In genomic region chr1:214332950-214333798, GRCh38 we compare ENCODE assay signal across 8 cellular contexts. TPM values are rescaled to one million over a fixed set of nuclear protein-coding genes. Genes with fewer than 3 reads are reported as not detected.
DNase-seq lines count a peak whose midpoint lies in the region; ATAC-seq, FAIRE-seq and TF ChIP-seq lines count a peak whose summit lies in the region.

No MANE protein-coding gene starts in this region.

- H3K79me2 ChIP-seq in Loucy (ENCODE audit: insufficient read depth, low read length) = no peaks in the 10 kb centered on the region

- peak; percentile 30 for FAIRE-seq in GM12892 (lab: Jason Lieb, UNC)

- H3K27ac ChIP-seq in WERI-Rb-1 = 0 out of 2 replicates have a peak overlapping the region, but pooled peaks have one; percentile 22
- H3K27ac ChIP-seq in tibial nerve = no peak overlapping the region

- TF ChIP-seq POLR2A in GM12892 (IDR thresholded peaks at IDR 0.05; ENCODE audit: low read depth, low read length) = no peak
- no peak for TF ChIP-seq POLR2A in tibial nerve (IDR thresholded peaks at IDR 0.05)

- WGBS in tibial nerve, 2 donors = 56 to 63% methylated on average over 6 of the region's 6 CpGs

- H3K9me3 Mint-ChIP-seq in stimulated activated memory B cell treated with anti-CD40 and anti-IgM and Interleukin-4, amounts not matched to agents 10 μg/mL and 1 μg/mL and 100 μg/mL, for 72 hours = no peaks in the 10 kb centered on the region

- H4K20me1 ChIP-seq in Loucy (ENCODE audit: insufficient read depth, low read length, poor library complexity, severe bottlenecking) = no peaks in the 10 kb centered on the region

- TF ChIP-seq EP300 in tibial nerve (IDR thresholded peaks at IDR 0.05) = no peak

- no peak overlapping the region for H3K27ac Mint-ChIP-seq in stimulated activated memory B cell treated with anti-CD40 and anti-IgM and Interleukin-4, amounts not matched to agents 10 μg/mL and 1 μg/mL and 100 μg/mL, for 72 hours

- DNase-seq in AG09319 (ENCODE audit: extremely low read depth, low read depth) (peak; percentile 32), GM12892 (ENCODE audit: insufficient read length) (peak; percentile 24), WERI-Rb-1 (peak; percentile 62), ecto neural progenitor cell (ENCODE audit: low spot score) (peak; percentile 68), mucosa of gallbladder (ENCODE audit: low spot score) (peak; percentile 50), tibial nerve (ENCODE audit: low spot score in 2 of 2) (peak; percentile 31 to 66)

- peaks cover 32% of the 10 kb centered on the region for H3K36me3 Mint-ChIP-seq in stimulated activated memory B cell treated with anti-CD40 and anti-IgM and Interleukin-4, amounts not matched to agents 10 μg/mL and 1 μg/mL and 100 μg/mL, for 72 hours

- H3K9me3 ChIP-seq in Loucy (ENCODE audit: insufficient read depth, low read depth, low read length) = no peaks in the 10 kb centered on the region
- H3K9me3 ChIP-seq in WERI-Rb-1 (ENCODE audit: severe bottlenecking) = no peaks in the 10 kb centered on the region
- H3K9me3 ChIP-seq in tibial nerve = no peaks in the 10 kb centered on the region

- no peak overlapping the region for H3K4me3 Mint-ChIP-seq in stimulated activated memory B cell treated with anti-CD40 and anti-IgM and Interleukin-4, amounts not matched to agents 10 μg/mL and 1 μg/mL and 100 μg/mL, for 72 hours

- no peak overlapping the region for H3K4me2 ChIP-seq in Loucy (ENCODE audit: low read depth, low read length, poor library complexity, severe bottlenecking)

- H3F3A ChIP-seq in Loucy (ENCODE audit: low read depth) = no peaks in the 10 kb centered on the region

- H2AFZ ChIP-seq in Loucy (ENCODE audit: low read length) = no peak overlapping the region

- no peak overlapping the region for H3K4me3 ChIP-seq in Loucy (ENCODE audit: low read length, poor library complexity, severe bottlenecking)
- no peak overlapping the region for H3K4me3 ChIP-seq in WERI-Rb-1 (ENCODE audit: low read depth, low read length)
- H3K4me3 ChIP-seq in tibial nerve = no peak overlapping the region

- no peak for ATAC-seq in stimulated activated memory B cell treated with anti-CD40 and anti-IgM and Interleukin-4, amounts not matched to agents 10 μg/mL and 1 μg/mL and 100 μg/mL, for 72 hours

- H3K4me1 Mint-ChIP-seq in stimulated activated memory B cell treated with anti-CD40 and anti-IgM and Interleukin-4, amounts not matched to agents 10 μg/mL and 1 μg/mL and 100 μg/mL, for 72 hours = no peaks in the 10 kb centered on the region

- H3K4me1 ChIP-seq in Loucy (ENCODE audit: insufficient read depth, low read length, poor library complexity, severe bottlenecking) (peaks cover 5% of the 10 kb centered on the region), tibial nerve (peaks cover 0 to 17% (median 0%) of the 10 kb centered on the region in 4 donors)

- H3K9me2 ChIP-seq in Loucy (replicated peaks; ENCODE audit: low read depth, low read length) = no peaks in the 10 kb centered on the region

- H3K9ac ChIP-seq in Loucy (ENCODE audit: low read depth, low read length, poor library complexity, severe bottlenecking) = no peak overlapping the region

- TF ChIP-seq CTCF in AG09319 (IDR thresholded peaks at IDR 0.05; ENCODE audit: low read depth, low read length) = peak; percentile 96
- peak; percentile 91 for TF ChIP-seq CTCF in Loucy (conservative IDR thresholded peaks at IDR 0.05; ENCODE audit: low read length)
- peak; percentile 80 for TF ChIP-seq CTCF in WERI-Rb-1 (IDR thresholded peaks at IDR 0.05; ENCODE audit: low read depth, low read length)
- TF ChIP-seq CTCF in tibial nerve (IDR thresholded peaks at IDR 0.05) = peak; percentile 69 to 84 (median 73)

- H3K27me3 ChIP-seq in Loucy (ENCODE audit: insufficient read depth, low read length, poor library complexity, severe bottlenecking) (no peaks in the 10 kb centered on the region), WERI-Rb-1 (ENCODE audit: insufficient read depth, low read depth, severe bottlenecking) (no peaks in the 10 kb centered on the region), tibial nerve (no peaks in the 10 kb centered on the region)

- H3K36me3 ChIP-seq in Loucy (ENCODE audit: insufficient read depth, low read length) (peaks cover 85% of the 10 kb centered on the region), WERI-Rb-1 (peaks cover 20% of the 10 kb centered on the region), tibial nerve (no peaks in the 10 kb centered on the region)

- H3K27me3 Mint-ChIP-seq in stimulated activated memory B cell treated with anti-CD40 and anti-IgM and Interleukin-4, amounts not matched to agents 10 μg/mL and 1 μg/mL and 100 μg/mL, for 72 hours = no peaks in the 10 kb centered on the region

RNA-seq across cellular contexts. Expression of gene SMYD2, which starts 52.2 kb away (rescaled TPM):
- polyA plus RNA-seq in GM12892 (2012; ENCODE audit: missing spikeins) = 21.9 TPM
- 21.6 TPM for total RNA-seq in mucosa of gallbladder
- 10 to 100 TPM; 10.5 to 23.7 (median 15.0) TPM for total RNA-seq in tibial nerve
